ENCODE assay signal across 8 cellular contexts in genomic region chr16:28935924-28936783, GRCh38.
DNase-seq lines count a peak whose midpoint lies in the region; ATAC-seq and TF ChIP-seq lines count a peak whose summit lies in the region.

No MANE protein-coding gene starts in this region.

- H3K9ac ChIP-seq in mucosa of rectum (ENCODE audit: low read depth in 1 of 2, low read length in 2 of 2), result peak overlapping the region; percentile 35 to 48

- DNase-seq in GDM1 (lab: John Stamatoyannopoulos, UW), result peak; percentile 78
- DNase-seq in NCI-H774 (lab: John Stamatoyannopoulos, UW), result peak; percentile 91
- peak; percentile 36 for DNase-seq in activated CD8-positive, alpha-beta memory T cell treated with anti-CD3 and anti-CD28 coated beads, Interleukin-2, amount 50 U/mL, for 1 hour (ENCODE audit: extremely low read depth)
- DNase-seq in epithelial cell of esophagus (ENCODE audit: low read depth), result peak; percentile 86
- peak; percentile 50 to 66 for DNase-seq in stimulated activated CD8-positive, alpha-beta memory T cell treated with anti-CD3 and anti-CD28 coated beads, Interleukin-7, amount 100 ng/mL, for 1 hour (ENCODE audit: low read depth in 2 of 2)
- no peak for DNase-seq in DMS79 (lab: John Stamatoyannopoulos, UW)

- H3K4me3 ChIP-seq in epithelial cell of esophagus (ENCODE audit: low read length) (peak overlapping the region; percentile 27), mucosa of rectum (ENCODE audit: low read length in 2 of 2) (peak overlapping the region; percentile 65 to 71)

- H3K27ac ChIP-seq in mucosa of rectum (ENCODE audit: low read depth in 2 of 2, low read length in 2 of 2), result peak overlapping the region in 1 of 2 donors; percentile 27

- H3K4me1 ChIP-seq in mucosa of rectum (ENCODE audit: control insufficient read depth in 2 of 2, insufficient read depth in 2 of 2, low read length in 2 of 2), result peaks cover 0 to 6% of the 10 kb centered on the region in 2 donors

- H3K9me3 ChIP-seq in mucosa of rectum (ENCODE audit: control insufficient read depth in 2 of 2, low read length in 2 of 2), result no peaks in the 10 kb centered on the region

- no peaks in the 10 kb centered on the region for H3K36me3 ChIP-seq in mucosa of rectum (ENCODE audit: control insufficient read depth in 2 of 2, insufficient read depth in 2 of 2, low read length in 2 of 2)

- ATAC-seq in HG02571 (IDR thresholded peaks at IDR 0.05; ENCODE audit: unreplicated experiment), result peak; percentile 55

- H3K27me3 ChIP-seq in mucosa of rectum (ENCODE audit: control insufficient read depth in 2 of 2, insufficient read depth in 2 of 2, low read length in 2 of 2), result no peaks in the 10 kb centered on the region

- TF ChIP-seq CTCF in epithelial cell of esophagus (IDR thresholded peaks at IDR 0.05; ENCODE audit: insufficient read depth, low read depth, low read length, missing control alignments), result no peak
